ENCODE assay signal across 8 cellular contexts in the genomic region with DNA sequence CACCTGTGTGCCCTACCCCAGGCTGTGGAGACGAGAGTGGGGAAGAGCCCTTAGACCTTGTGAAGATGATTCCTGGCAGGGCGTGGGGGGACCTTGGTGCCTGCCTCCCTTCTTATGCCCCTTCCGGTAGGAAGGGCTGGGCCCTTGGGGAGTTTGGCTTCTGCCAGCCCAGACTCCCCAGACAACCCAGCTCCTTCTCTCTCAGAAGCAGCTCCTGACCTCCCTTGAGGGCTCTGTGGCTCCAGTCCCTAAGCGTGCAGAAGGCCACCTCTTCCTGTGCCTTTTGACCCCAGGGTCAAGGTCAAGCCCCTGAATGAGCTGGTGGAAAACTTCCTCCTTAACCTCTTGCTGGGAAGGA. TPM values are rescaled to one million over a fixed set of nuclear protein-coding genes. Genes with fewer than 3 reads are reported as not detected.
DNase-seq lines count a peak whose midpoint lies in the region; ATAC-seq and TF ChIP-seq lines count a peak whose summit lies in the region.

No MANE protein-coding gene starts in this region.

- no peaks in the 10 kb centered on the region for H3K9me3 ChIP-seq in Panc1 (ENCODE audit: control insufficient read depth, insufficient read depth, low read depth, low read length)

- in situ Hi-C loops in Panc1 (cut with HindIII; ENCODE audit: low pct_unique_long_range_greater_than_20kb, low sequenced_read_pairs): no loop called here

- H3K4me1 ChIP-seq in Panc1 (ENCODE audit: control insufficient read depth, insufficient read depth, low read length): peaks cover 24% of the 10 kb centered on the region

- H3K36me3 ChIP-seq in Panc1 (ENCODE audit: control insufficient read depth, insufficient read depth, low read length): no peaks in the 10 kb centered on the region; the same call in 1 of the 2 replicates

- no peaks in the 10 kb centered on the region for H3K27me3 ChIP-seq in Panc1 (ENCODE audit: control insufficient read depth, insufficient read depth, low read length)

- BruUV-seq in Panc1 (replicated peaks; lab: Mats Ljungman, UMichigan): no TSS peak

- DNase-seq in Panc1 (ENCODE audit: low read depth, low spot score) (no peak), sciatic nerve (ENCODE audit: low spot score) (no peak), NOMO-1 treated with DMSO at 0.1 percent for 48 hours (lab: John Stamatoyannopoulos, UW; ENCODE audit: unreplicated experiment) (no peak), NCI-H2081 (lab: John Stamatoyannopoulos, UW) (no peak), AG20443 (ENCODE audit: low spot score) (no peak)

- peak overlapping the region; percentile 92 for H3K27ac ChIP-seq in Panc1 (ENCODE audit: low read length)

- intact Hi-C loops in Panc1 (cut with micrococcal nuclease; ENCODE audit: unreplicated experiment) (loop anchor here (10.0 kb wide), 1 partner anchor 56 kb away; the partner anchor contains the start of gene HMGN2), sciatic nerve (cut with DNase I) (no loop called here)

- peak; percentile 22 for ATAC-seq in Panc1
- peak; percentile 2 for ATAC-seq in esophagus mucosa
- peak; percentile 23 for ATAC-seq in sciatic nerve
- ATAC-seq in GM19328 (IDR thresholded peaks at IDR 0.05; ENCODE audit: unreplicated experiment): no peak

- CTCF ChIA-PET in Panc1 (lab: Charles Lee): interaction anchor here (1.1 kb wide), 1 partner anchor 30 kb away, joined by 4 read pairs; no protein-coding TSS in a partner anchor

- H3K4me3 ChIP-seq in GM12875 (ENCODE audit: low read depth, low read length) (peak overlapping the region; percentile 60), Panc1 (ENCODE audit: low read depth in 2 of 2, low read length in 2 of 2) (peak overlapping the region; percentile 79 to 90)

- POLR2A ChIA-PET in Panc1 (lab: Charles Lee): interaction anchor here (0.5 to 1.7 kb wide), 2 partner anchors 18 to 29 kb away, joined by 4 to 5 read pairs; no protein-coding TSS in a partner anchor

- no peak for TF ChIP-seq CTCF in GM12875 (IDR thresholded peaks at IDR 0.05; ENCODE audit: borderline replicate concordance, insufficient read depth, low read depth, low read length)
- no peak for TF ChIP-seq CTCF in Panc1 (IDR thresholded peaks at IDR 0.05)

RNA-seq across cellular contexts. Expression of gene RPS6KA1, which starts 1.0 kb away (rescaled TPM):
- total RNA-seq in Panc1 (2021; ENCODE audit: unreplicated experiment): 44.0 TPM
- polyA plus RNA-seq in Panc1 (2012; ENCODE audit: insufficient read length): 32.1 TPM
- 27.3 TPM for total RNA-seq in esophagus mucosa
- total RNA-seq in sciatic nerve: 26.8 TPM

RNA-seq across cellular contexts. Expression of gene HMGN2, which starts 58.3 kb away (rescaled TPM):
- total RNA-seq in Panc1 (2021; ENCODE audit: unreplicated experiment) (496 TPM), esophagus mucosa (336 TPM), sciatic nerve (199 TPM)
- polyA plus RNA-seq in Panc1 (2012; ENCODE audit: insufficient read length): 726 TPM
